ENCODE assay signal across 14 cellular contexts in genomic region chr17:1414634-1415033, GRCh38. TPM values are rescaled to one million over a fixed set of nuclear protein-coding genes. Genes with fewer than 3 reads are reported as not detected.
A peak's percentile ranks its signal among the peaks of the same experiment; 100 is the strongest.
DNase-seq lines count a peak whose midpoint lies in the region; ATAC-seq and TF ChIP-seq lines count a peak whose summit lies in the region.
"Had no signal": no experiment of that assay in that cellular context is flagged by ENCODE, and none has a peak within 500 bp of the region (broad histone marks: within the 10 kb centered on the region; RNA-seq: fewer than 3 reads in every experiment).

No MANE protein-coding gene starts in this region.

- TF ChIP-seq CTCF in Calu3 (IDR thresholded peaks at IDR 0.05; ENCODE audit: unreplicated experiment) (no peak), HFFc6 (IDR thresholded peaks at IDR 0.05) (no peak), left ventricle myocardium inferior (IDR thresholded peaks at IDR 0.05; ENCODE audit: borderline replicate concordance) (no peak), psoas muscle (IDR thresholded peaks at IDR 0.05) (no peak), WERI-Rb-1 (IDR thresholded peaks at IDR 0.05; ENCODE audit: low read depth, low read length) (no peak)

- no TSS peak for BruUV-seq in Calu3 (replicated peaks; lab: Mats Ljungman, UMichigan)

- CTCF ChIA-PET in Calu3 (lab: Charles Lee), result no interaction called here

- H3K36me3 Mint-ChIP-seq in Calu3 (ENCODE audit: insufficient read depth, unreplicated experiment) (peaks cover 19% of the 10 kb centered on the region), HFFc6 (ENCODE audit: low read depth) (peaks cover 13% of the 10 kb centered on the region)

- no peak overlapping the region for H3K27ac Mint-ChIP-seq in Calu3 (ENCODE audit: unreplicated experiment)
- H3K27ac Mint-ChIP-seq in HFFc6, result no peak overlapping the region

- peak overlapping the region; percentile 68 for H3K27ac ChIP-seq in left ventricle myocardium inferior (replicated peaks)
- peak overlapping the region; percentile 71 for H3K27ac ChIP-seq in psoas muscle
- H3K27ac ChIP-seq in WERI-Rb-1, result no peak overlapping the region
- H3K27ac ChIP-seq: BLaER1 treated with 17β-estradiol and CSF1 and Interleukin-3, amounts not matched to agents 10 nM and 100 nM; SJCRH30 had no signal

- 35 to 60% (median 37%) methylated on average over 10 of the region's 10 CpGs for WGBS in psoas muscle, 3 donors

- peaks cover 30% of the 10 kb centered on the region for H3K4me1 ChIP-seq in left ventricle myocardium inferior
- H3K4me1 ChIP-seq in psoas muscle, result peaks cover 21% of the 10 kb centered on the region

- H3K4me1 Mint-ChIP-seq in Calu3 (ENCODE audit: low read depth, unreplicated experiment) (peaks cover 9% of the 10 kb centered on the region), HFFc6 (ENCODE audit: low read depth) (peaks cover 14% of the 10 kb centered on the region)

- H3K9me3 ChIP-seq in left ventricle myocardium inferior (replicated peaks) (peaks cover 12% of the 10 kb centered on the region), psoas muscle (peaks cover 7% of the 10 kb centered on the region), WERI-Rb-1 (ENCODE audit: severe bottlenecking) (no peaks in the 10 kb centered on the region)
- H3K9me3 ChIP-seq: SJCRH30 had no signal

- H3K4me3 ChIP-seq in left ventricle myocardium inferior (no peak overlapping the region), psoas muscle (no peak overlapping the region), WERI-Rb-1 (ENCODE audit: low read depth, low read length) (no peak overlapping the region)
- H3K4me3 ChIP-seq: BLaER1 treated with 17β-estradiol and CSF1 and Interleukin-3, amounts not matched to agents 10 nM and 100 nM; SJCRH30 had no signal

- intact Hi-C loops in Calu3 (cut with micrococcal nuclease; ENCODE audit: unreplicated experiment), result no loop called here
- intact Hi-C loops in left ventricle myocardium inferior (cut with micrococcal nuclease), result no loop called here
- intact Hi-C loops in psoas muscle (cut with DNase I), result no loop called here

- peak; percentile 46 to 63 (median 61) for ATAC-seq in psoas muscle
- ATAC-seq in HG03159 (IDR thresholded peaks at IDR 0.05; ENCODE audit: unreplicated experiment), result no peak

- DNase-seq in Calu3 (no peak), HFFc6 (no peak), left ventricle myocardium inferior (no peak), psoas muscle (peak in 1 of 2 donors; percentile 64), AML-193 (lab: John Stamatoyannopoulos, UW) (no peak), WERI-Rb-1 (no peak)
- DNase-seq: Kasumi-1, NCI-H1105 treated with DMSO at 0.1 percent for 48 hours, NCI-H187 treated with DMSO at 0.1 percent for 48 hours, NCI-H2171 treated with DMSO at 0.1 percent for 48 hours, NCI-H82 had no signal

- no peaks in the 10 kb centered on the region for H3K27me3 ChIP-seq in left ventricle myocardium inferior (ENCODE audit: low read depth)
- H3K27me3 ChIP-seq in psoas muscle (ENCODE audit: insufficient read depth in 3 of 3, low read length in 2 of 3), result no peaks in the 10 kb centered on the region
- H3K27me3 ChIP-seq in WERI-Rb-1 (ENCODE audit: insufficient read depth, low read depth, severe bottlenecking), result no peaks in the 10 kb centered on the region
- H3K27me3 ChIP-seq: BLaER1 treated with 17β-estradiol and CSF1 and Interleukin-3, amounts not matched to agents 10 nM and 100 nM; SJCRH30 had no signal

- H3K9me3 Mint-ChIP-seq in Calu3 (ENCODE audit: low read depth, unreplicated experiment) (no peaks in the 10 kb centered on the region), HFFc6 (no peaks in the 10 kb centered on the region)

- H3K27me3 Mint-ChIP-seq in Calu3 (ENCODE audit: unreplicated experiment) (no peaks in the 10 kb centered on the region), HFFc6 (ENCODE audit: insufficient read depth) (peaks cover 4% of the 10 kb centered on the region)

- H3K36me3 ChIP-seq in left ventricle myocardium inferior (peaks cover 11% of the 10 kb centered on the region), psoas muscle (ENCODE audit: insufficient read depth in 1 of 2, low read depth in 1 of 2) (peaks cover 0 to 2% of the 10 kb centered on the region in 2 donors), WERI-Rb-1 (peaks cover 5% of the 10 kb centered on the region; the same call in 1 of the 2 replicates)
- H3K36me3 ChIP-seq: SJCRH30 had no signal

- H3K4me3 Mint-ChIP-seq in Calu3 (ENCODE audit: low read depth, unreplicated experiment) (peak overlapping the region; percentile 15), HFFc6 (0 out of 2 replicates have a peak overlapping the region, but pooled peaks have one; percentile 1)

RNA-seq across cellular contexts. Expression of gene YWHAE, which starts 14.6 kb away (rescaled TPM):
- total RNA-seq in Calu3 (2022), result 466 and 504 TPM in 2 replicates
- 100 to 1,000 TPM; 713 to 967 (median 844) TPM for total RNA-seq in HFFc6 (2021; fragmentation: NEBNext Ultra II Directional; extraction: Animal tissue kit (Norgen Biotek cat#: 25700))
- 569 TPM for total RNA-seq in left ventricle myocardium inferior
- 100 to 1,000 TPM; 641 to 874 (median 838) TPM for total RNA-seq in psoas muscle
- 100 to 1,000 TPM; 655 to 927 (median 670) TPM for polyA plus RNA-seq in psoas muscle

RNA-seq across cellular contexts. Expression of gene CRK, which starts 41.4 kb away (rescaled TPM):
- total RNA-seq in Calu3 (2022) (38.9 and 40.0 TPM in 2 replicates), left ventricle myocardium inferior (37.5 TPM), psoas muscle (10 to 100 TPM; 26.4 to 60.4 (median 33.1) TPM)
- 10 to 100 TPM; 71.1 to 83.1 (median 77.5) TPM for total RNA-seq in HFFc6 (2021; fragmentation: NEBNext Ultra II Directional; extraction: Animal tissue kit (Norgen Biotek cat#: 25700))
- 10 to 100 TPM; 29.7 to 48.0 (median 40.4) TPM for polyA plus RNA-seq in psoas muscle
